Comparison of ENCODE assay signal across 10 cellular contexts in the genomic region with DNA sequence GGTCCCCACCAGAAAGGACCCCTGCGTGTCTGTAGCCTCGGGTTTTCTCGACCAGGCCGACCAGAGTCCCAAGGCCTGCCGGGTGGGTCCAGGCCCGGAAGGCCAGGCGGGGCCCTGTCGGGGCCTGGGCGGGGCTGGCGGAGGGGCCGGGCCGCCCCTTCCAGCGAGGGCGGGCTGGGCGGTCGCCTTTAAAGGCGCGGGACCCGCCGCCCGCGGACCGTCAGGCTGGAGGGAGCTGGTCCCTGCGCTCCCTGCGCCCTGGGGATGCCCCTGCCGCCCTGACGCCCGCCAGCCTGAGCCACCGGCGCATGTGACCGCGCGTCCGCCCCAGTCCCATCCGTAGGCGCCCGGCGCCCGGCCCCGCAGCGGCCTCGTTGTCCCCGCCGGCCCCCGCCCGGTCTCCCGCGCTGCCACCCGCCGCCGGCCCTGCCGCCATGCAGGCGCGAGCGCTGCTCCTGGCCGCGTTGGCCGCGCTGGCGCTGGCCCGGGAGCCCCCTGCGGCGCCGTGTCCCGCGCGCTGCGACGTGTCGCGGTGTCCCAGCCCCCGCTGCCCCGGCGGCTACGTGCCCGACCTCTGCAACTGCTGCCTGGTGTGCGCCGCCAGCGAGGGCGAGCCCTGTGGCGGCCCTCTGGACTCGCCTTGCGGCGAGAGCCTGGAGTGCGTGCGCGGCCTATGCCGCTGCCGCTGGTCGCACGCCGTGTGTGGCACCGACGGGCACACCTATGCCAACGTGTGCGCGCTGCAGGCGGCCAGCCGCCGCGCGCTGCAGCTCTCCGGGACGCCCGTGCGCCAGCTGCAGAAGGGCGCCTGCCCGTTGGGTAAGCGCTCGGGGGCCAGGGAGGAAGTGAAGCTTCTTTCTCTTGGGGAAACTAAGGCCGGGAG. TPM values are rescaled to one million over a fixed set of nuclear protein-coding genes. Genes with fewer than 3 reads are reported as not detected.
DNase-seq lines count a peak whose midpoint lies in the region; ATAC-seq and TF ChIP-seq lines count a peak whose summit lies in the region.
"Had no signal": no experiment of that assay in that cellular context is flagged by ENCODE, and none has a peak within 500 bp of the region (broad histone marks: within the 10 kb centered on the region; RNA-seq: fewer than 3 reads in every experiment).

TSS of gene HTRA3 (plus strand) at position 220 of the 883 bp plus-strand sequence. CDS start at position 435, 215 bp downstream.

- TF ChIP-seq CTCF in gastrocnemius medialis (IDR thresholded peaks at IDR 0.05 in 4 of 5, conservative IDR thresholded peaks at IDR 0.05 in 1 of 5) = no peak

- no peaks in the 10 kb centered on the region for H3K36me3 Mint-ChIP-seq in activated naive CD8-positive, alpha-beta T cell treated with anti-CD3 and anti-CD28 coated beads, Interleukin-2, amount 50 U/mL, for 24 hours (ENCODE audit: low read depth)
- H3K36me3 Mint-ChIP-seq: brain had no signal

- 1 to 3% methylated on average over 58 to 79 of the region's 111 CpGs for WGBS in GM23248 (ENCODE audit: low coverage in 1 of 2, low lambda C conversion rate in 2 of 2, missing lambda C conversion rate in 2 of 2), 2 experiments

- H3K9me2 ChIP-seq in GM23248 (ENCODE audit: insufficient read depth) = no peaks in the 10 kb centered on the region

- H3K27me3 ChIP-seq in GM23248 (replicated peaks; ENCODE audit: insufficient read depth) = peaks cover 8% of the 10 kb centered on the region; the same call in 1 of the 2 replicates
- no peaks in the 10 kb centered on the region for H3K27me3 ChIP-seq in gastrocnemius medialis

- no peaks in the 10 kb centered on the region for H4K20me1 ChIP-seq in GM23248 (ENCODE audit: insufficient read depth)

- peak; percentile 56 for DNase-seq in GM23248
- DNase-seq in activated naive CD8-positive, alpha-beta T cell treated with anti-CD3 and anti-CD28 coated beads, Interleukin-2, amount 50 U/mL, for 24 hours = no peak
- peak in 1 of 2 donors; percentile 40 for DNase-seq in gastrocnemius medialis
- no peak for DNase-seq in hypothalamus (lab: John Stamatoyannopoulos, UW)
- DNase-seq in NCI-H2107 (lab: John Stamatoyannopoulos, UW) = no peak
- no peak for DNase-seq in activated gamma-delta T cell treated with Interleukin-2 at 50 U/mL for 16 hours
- DNase-seq: NCI-H774 had no signal

- peak; percentile 61 to 73 for TF ChIP-seq POLR2A in gastrocnemius medialis (IDR thresholded peaks at IDR 0.05)

- peaks cover 23% of the 10 kb centered on the region for H3K27me3 Mint-ChIP-seq in activated naive CD8-positive, alpha-beta T cell treated with anti-CD3 and anti-CD28 coated beads, Interleukin-2, amount 50 U/mL, for 24 hours

- H3K9me3 Mint-ChIP-seq in activated naive CD8-positive, alpha-beta T cell treated with anti-CD3 and anti-CD28 coated beads, Interleukin-2, amount 50 U/mL, for 24 hours = no peaks in the 10 kb centered on the region

- H3K4me3 ChIP-seq in GM23248 (peak within 1 kb of the TSS; percentile 63), iPS-11a (ENCODE audit: low read depth, low read length) (peak within 1 kb of the TSS; percentile 29), gastrocnemius medialis (peak within 1 kb of the TSS; percentile 39 to 55 (median 50))

- peaks cover 7% of the 10 kb centered on the region; the same call in 1 of the 2 replicates for H3K4me1 ChIP-seq in GM23248 (ENCODE audit: insufficient read depth)
- H3K4me1 ChIP-seq in gastrocnemius medialis = peaks cover 5 to 18% of the 10 kb centered on the region in 2 donors

- 0 out of 2 replicates have a peak, but pooled peaks cover 7% of the 10 kb centered on the region for H3F3A ChIP-seq in GM23248 (ENCODE audit: insufficient read depth)

- H3K4me2 ChIP-seq in GM23248 (ENCODE audit: unreplicated experiment) = peak within 1 kb of the TSS; percentile 66

- ATAC-seq in activated naive CD8-positive, alpha-beta T cell treated with anti-CD3 and anti-CD28 coated beads, Interleukin-2, amount 50 U/mL, for 24 hours = peak; percentile 15
- ATAC-seq in gastrocnemius medialis = peak; percentile 13 to 43
- ATAC-seq in HG02938 (IDR thresholded peaks at IDR 0.05; ENCODE audit: unreplicated experiment) = no peak

- H3K36me3 ChIP-seq in GM23248 (ENCODE audit: low read depth) (no peaks in the 10 kb centered on the region), gastrocnemius medialis (no peaks in the 10 kb centered on the region)

- H3K4me3 Mint-ChIP-seq in activated naive CD8-positive, alpha-beta T cell treated with anti-CD3 and anti-CD28 coated beads, Interleukin-2, amount 50 U/mL, for 24 hours = no peak within 1 kb of the TSS

- no peaks in the 10 kb centered on the region for H3K79me2 ChIP-seq in GM23248 (ENCODE audit: insufficient read depth)

- no peak within 1 kb of the TSS for H3K27ac Mint-ChIP-seq in activated naive CD8-positive, alpha-beta T cell treated with anti-CD3 and anti-CD28 coated beads, Interleukin-2, amount 50 U/mL, for 24 hours

- H3K9ac ChIP-seq in GM23248 = peak within 1 kb of the TSS; percentile 65

- H2AFZ ChIP-seq in GM23248 = peak within 1 kb of the TSS; percentile 74

- intact Hi-C loops in gastrocnemius medialis (cut with DNase I; ENCODE audit: low total_unique reads) = no loop called here

- H3K4me1 Mint-ChIP-seq in activated naive CD8-positive, alpha-beta T cell treated with anti-CD3 and anti-CD28 coated beads, Interleukin-2, amount 50 U/mL, for 24 hours = peaks cover 1% of the 10 kb centered on the region

- H3K9me3 ChIP-seq in GM23248 (ENCODE audit: low read depth) (no peaks in the 10 kb centered on the region), gastrocnemius medialis (no peaks in the 10 kb centered on the region)

- H3K27ac ChIP-seq in GM23248 (no peak within 1 kb of the TSS), gastrocnemius medialis (peak within 1 kb of the TSS; percentile 10 to 61 (median 27))

- in situ Hi-C loops in GM23248 (cut with MboI) (no loop called here), gastrocnemius medialis (cut with MboI; ENCODE audit: low sequenced_read_pairs in 4 of 4) (no loop called here)

RNA-seq across cellular contexts. Expression of gene HTRA3, which starts in this region (rescaled TPM):
- total RNA-seq in GM23248 (2014; rRNA removed; shearing (Covaris generic)) = 3.2 and 5.9 TPM in 2 replicates
- polyA plus RNA-seq in GM23248 (2016; fragmentation: Nextera tagmentation; extraction: Ambion mirVana) = 5.2 and 5.7 TPM in 2 replicates
- total RNA-seq in gastrocnemius medialis = 10 to 100 TPM in 3 of 4 donors, 1 to 10 TPM in 1; 8.4 to 22.2 (median 16.0) TPM
